7 cellular contexts compared by ENCODE assay signal in genomic region chr6:157447735-157448134, GRCh38.
"Had no signal": no experiment of that assay in that cellular context is flagged by ENCODE, and none has a peak within 500 bp of the region (broad histone marks: within the 10 kb centered on the region; RNA-seq: fewer than 3 reads in every experiment).

No MANE protein-coding gene starts in this region.

- H3K27me3 Mint-ChIP-seq: IgD-negative memory B cell had no signal

- H3K4me3 Mint-ChIP-seq: GM23338, H9, HFFc6 had no signal

- H3K9me3 Mint-ChIP-seq: GM23338, H9, HFFc6 had no signal

- DNase-seq: H9, HCEC 1CT, HFFc6, KG1 had no signal

- ATAC-seq: GM23338 had no signal

- H3K27ac ChIP-seq: HL-60 had no signal

- H3K4me3 ChIP-seq: GM23338 had no signal

- H3K27ac Mint-ChIP-seq: GM23338, H9, HFFc6 had no signal
